1 cellular context compared by ENCODE assay signal in genomic region chr9:127741831-127742434, GRCh38.
TF ChIP-seq lines count a peak whose summit lies in the region.

No MANE protein-coding gene starts in this region.

TF ChIP-seq in HepG2, 621 proteins besides CTCF, POLR2A, EP300 and RAD21:
- TF ChIP-seq NFYB (CRISPR knock-in tag; IDR thresholded peaks at IDR 0.05) (peak; percentile 74), HOXA9 (CRISPR knock-in tag; IDR thresholded peaks at IDR 0.05; ENCODE audit: borderline replicate concordance) (no peak), MAFF (IDR thresholded peaks at IDR 0.05; ENCODE audit: low read depth, low read length) (peak; percentile 19; the same call in 1 of the 2 replicates), ZSCAN25 (CRISPR knock-in tag; IDR thresholded peaks at IDR 0.05) (peak; percentile 63), MAFK (conservative IDR thresholded peaks at IDR 0.05 in 1 of 2, IDR thresholded peaks at IDR 0.05 in 1 of 2; ENCODE audit: low read length in 2 of 2) (peak; percentile 54 to 57; a peak in 3 of 4 replicates), PBX2 (CRISPR knock-in tag; IDR thresholded peaks at IDR 0.05) (peak; percentile 70), PPARG (CRISPR knock-in tag; conservative IDR thresholded peaks at IDR 0.05) (no peak), HNRNPLL (IDR thresholded peaks at IDR 0.05; ENCODE audit: low read depth, low read length, poor library complexity, severe bottlenecking) (peak; percentile 30)
- TF ChIP-seq, protein P1, sequence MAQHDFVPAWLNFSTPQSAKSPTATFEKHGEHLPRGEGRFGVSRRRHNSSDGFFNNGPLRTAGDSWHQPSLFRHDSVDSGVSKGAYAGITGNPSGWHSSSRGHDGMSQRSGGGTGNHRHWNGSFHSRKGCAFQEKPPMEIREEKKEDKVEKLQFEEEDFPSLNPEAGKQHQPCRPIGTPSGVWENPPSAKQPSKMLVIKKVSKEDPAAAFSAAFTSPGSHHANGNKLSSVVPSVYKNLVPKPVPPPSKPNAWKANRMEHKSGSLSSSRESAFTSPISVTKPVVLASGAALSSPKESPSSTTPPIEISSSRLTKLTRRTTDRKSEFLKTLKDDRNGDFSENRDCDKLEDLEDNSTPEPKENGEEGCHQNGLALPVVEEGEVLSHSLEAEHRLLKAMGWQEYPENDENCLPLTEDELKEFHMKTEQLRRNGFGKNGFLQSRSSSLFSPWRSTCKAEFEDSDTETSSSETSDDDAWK (CRISPR knock-in tag; IDR thresholded peaks at IDR 0.05) = no peak
